In genomic region chr14:60272177-60272576, GRCh38 we compare ENCODE assay signal across 19 cellular contexts. TPM values are rescaled to one million over a fixed set of nuclear protein-coding genes. Genes with fewer than 3 reads are reported as not detected.
DNase-seq lines count a peak whose midpoint lies in the region; ATAC-seq, FAIRE-seq and TF ChIP-seq lines count a peak whose summit lies in the region.
"Had no signal": no experiment of that assay in that cellular context is flagged by ENCODE, and none has a peak within 500 bp of the region (broad histone marks: within the 10 kb centered on the region; RNA-seq: fewer than 3 reads in every experiment).

No MANE protein-coding gene starts in this region.

- intact Hi-C loops in GM12878 (cut with micrococcal nuclease; ENCODE audit: unreplicated experiment) = no loop called here
- intact Hi-C loops in left lung (cut with DNase I) = no loop called here

- peaks cover 0 to 7% of the 10 kb centered on the region in 2 experiments; a peak in 2 of 4 replicates for H3K36me3 ChIP-seq in GM12878 (ENCODE audit: control insufficient read depth in 2 of 2, insufficient read depth in 2 of 2, low read length in 1 of 2)
- no peaks in the 10 kb centered on the region for H3K36me3 ChIP-seq in neural progenitor cell
- no peaks in the 10 kb centered on the region for H3K36me3 ChIP-seq in left lung

- H3K36me3 Mint-ChIP-seq in neural progenitor cell = peaks cover 41% of the 10 kb centered on the region

- SMC1A ChIA-PET in GM12878 (lab: Charles Lee; ENCODE audit: uncharacterized antibody, unreplicated experiment) = interaction anchor here (0.8 to 4.8 kb wide), 5 partner anchors 7 to 60 kb away, joined by 3 to 27 read pairs (median 3); no protein-coding TSS in a partner anchor

- in situ Hi-C loops in GM12878 (cut with MboI) = no loop called here

- TF ChIP-seq POLR2A in GM12878 (IDR thresholded peaks at IDR 0.05; ENCODE audit: low read depth, low read length) = no peak

- no peak for FAIRE-seq in GM12878 (lab: Jason Lieb, UNC)

- H3K4me3 ChIP-seq in Jurkat, Clone E6-1 (ENCODE audit: low read length) = no peak overlapping the region
- no peak overlapping the region for H3K4me3 ChIP-seq in GM12878
- H3K4me3 ChIP-seq in neural progenitor cell = no peak overlapping the region
- H3K4me3 ChIP-seq in left lung = no peak overlapping the region

- no peak overlapping the region for H3K4me3 Mint-ChIP-seq in neural progenitor cell

- no peak for TF ChIP-seq RAD21 in GM12878 (IDR thresholded peaks at IDR 0.05; ENCODE audit: insufficient read depth, low read depth, low read length)

- BruUV-seq in GM12878 (replicated peaks; lab: Mats Ljungman, UMichigan) = no TSS peak

- 92% methylated on average over 2 of the region's 2 CpGs for WGBS in GM12878 (ENCODE audit: insufficient coverage, insufficient replicate concordance, low lambda C conversion rate, missing lambda C conversion rate)

- H3K4me1 ChIP-seq in GM12878 (ENCODE audit: control insufficient read depth, insufficient read depth, low read length) (peaks cover 8% of the 10 kb centered on the region), neural progenitor cell (no peaks in the 10 kb centered on the region), left lung (peaks cover 0 to 43% of the 10 kb centered on the region in 2 donors)

- no peak for TF ChIP-seq EP300 in GM12878 (IDR thresholded peaks at IDR 0.05; ENCODE audit: borderline replicate concordance in 1 of 2, control insufficient read depth in 1 of 2, low read depth in 2 of 2, low read length in 2 of 2)

- peaks cover 2% of the 10 kb centered on the region for H3K27me3 Mint-ChIP-seq in neural progenitor cell (ENCODE audit: insufficient read depth, low read depth)
- H3K27me3 Mint-ChIP-seq: CD4-positive, CD25-positive, alpha-beta regulatory T cell had no signal

- H3K27ac ChIP-seq in C4-2B = peak overlapping the region; percentile 37; the same call in 1 of the 2 replicates
- no peak overlapping the region for H3K27ac ChIP-seq in GM12878 (ENCODE audit: control insufficient read depth, insufficient read depth)
- H3K27ac ChIP-seq in neural progenitor cell = no peak overlapping the region
- no peak overlapping the region for H3K27ac ChIP-seq in caudate nucleus (ENCODE audit: low read depth, low read length)
- no peak overlapping the region for H3K27ac ChIP-seq in left lung

- H2AFZ ChIP-seq in GM12878 (ENCODE audit: control insufficient read depth, low read depth, low read length) (no peak overlapping the region), neural progenitor cell (replicated peaks) (no peak overlapping the region)

- TF ChIP-seq CTCF in C4-2B (conservative IDR thresholded peaks at IDR 0.05) (no peak; the same call in 1 of the 2 replicates), GM12878 (IDR thresholded peaks at IDR 0.05 in 2 of 3, conservative IDR thresholded peaks at IDR 0.05 in 1 of 3; ENCODE audit: control insufficient read depth in 2 of 3, extremely low read depth in 1 of 3, insufficient read depth in 1 of 3, low read depth in 3 of 3, low read length in 3 of 3) (no peak), neural progenitor cell (IDR thresholded peaks at IDR 0.05) (peak; percentile 22), left lung (IDR thresholded peaks at IDR 0.05) (no peak)

- H3K9me3 ChIP-seq in GM12878 (replicated peaks; ENCODE audit: control insufficient read depth, insufficient read depth, low read length) (peaks cover 3% of the 10 kb centered on the region; the same call in 2 of the 3 replicates), neural progenitor cell (ENCODE audit: low read depth) (no peaks in the 10 kb centered on the region), left lung (no peaks in the 10 kb centered on the region)
- H3K9me3 ChIP-seq: Caco-2 had no signal

- H4K20me1 ChIP-seq in GM12878 (ENCODE audit: control insufficient read depth, insufficient read depth) (no peaks in the 10 kb centered on the region), neural progenitor cell (ENCODE audit: low read depth) (peaks cover 29% of the 10 kb centered on the region)

- CTCF ChIA-PET in GM12878 (lab: Yijun Ruan, JAX) = interaction anchor here (0.7 to 1.2 kb wide), 3 partner anchors 14 to 60 kb away, joined by 3 to 5 read pairs (median 3); no protein-coding TSS in a partner anchor

- no peak overlapping the region for H3K4me2 ChIP-seq in GM12878 (ENCODE audit: control insufficient read depth, insufficient read depth)
- no peak overlapping the region for H3K4me2 ChIP-seq in neural progenitor cell

- DNase-seq in Jurkat, Clone E6-1 (ENCODE audit: low read depth, low spot score) = peak; percentile 22
- DNase-seq in GM12878 (ENCODE audit: low read depth, low spot score) (no peak), neural progenitor cell (ENCODE audit: low spot score) (no peak), NCI-H146 treated with DMSO at 0.1 percent for 48 hours (lab: John Stamatoyannopoulos, UW; ENCODE audit: unreplicated experiment) (no peak), caudate nucleus (lab: John Stamatoyannopoulos, UW) (no peak), left lung (no peak)
- no peak for DNase-seq in activated effector memory CD4-positive, alpha-beta T cell treated with anti-CD3 and anti-CD28 coated beads, Interleukin-2, amount 50 U/mL, for 16 hours
- DNase-seq: ACHN; AML-193; Caco-2; CD4-positive, CD25-positive, alpha-beta regulatory T cell; H7; KBM-7; NCI-H1436; NCI-H2081; NCI-H2227 treated with DMSO at 0.1 percent for 48 hours; NCI-H524; SHP77 treated with DMSO at 0.1 percent for 48 hours had no signal

- POLR2A ChIA-PET in GM12878 (lab: Charles Lee) = interaction anchor here (0.5 to 0.6 kb wide), 2 partner anchors 17 to 177 kb away, joined by 3 read pairs; no protein-coding TSS in a partner anchor

- ATAC-seq in GM12878 = 0 out of 3 replicates have a peak, but pooled peaks have one; percentile 16
- no peak for ATAC-seq in left lung

- H3K9me3 Mint-ChIP-seq in neural progenitor cell = peaks cover 58% of the 10 kb centered on the region

- H3K27me3 ChIP-seq in GM12878 (replicated peaks in 1 of 2; ENCODE audit: control insufficient read depth in 2 of 2, insufficient read depth in 2 of 2, low read length in 1 of 2) (no peaks in the 10 kb centered on the region), neural progenitor cell (no peaks in the 10 kb centered on the region), left lung (no peaks in the 10 kb centered on the region)

- H3K4me1 Mint-ChIP-seq in neural progenitor cell = no peaks in the 10 kb centered on the region

- H3F3A ChIP-seq in neural progenitor cell (ENCODE audit: low read depth) = no peaks in the 10 kb centered on the region

- H3K9ac ChIP-seq in GM12878 (ENCODE audit: control insufficient read depth, insufficient read depth, low read length) (no peak overlapping the region), neural progenitor cell (no peak overlapping the region)

- H3K27ac Mint-ChIP-seq in neural progenitor cell = no peak overlapping the region
- H3K27ac Mint-ChIP-seq: CD4-positive, CD25-positive, alpha-beta regulatory T cell had no signal

- H3K79me2 ChIP-seq in GM12878 (ENCODE audit: control insufficient read depth, insufficient read depth, low read length) (peaks cover 76% of the 10 kb centered on the region), neural progenitor cell (ENCODE audit: low read depth) (peaks cover 100% of the 10 kb centered on the region)

- RAD21 ChIA-PET in GM12878 (lab: Charles Lee; ENCODE audit: unreplicated experiment) = no interaction called here

TF ChIP-seq in GM12878, 131 proteins besides CTCF, POLR2A, EP300 and RAD21 (continues in another document):
- TF ChIP-seq RB1 (IDR thresholded peaks at IDR 0.05; ENCODE audit: borderline replicate concordance) = no peak
- no peak for TF ChIP-seq HDAC2 (IDR thresholded peaks at IDR 0.05)
- no peak for TF ChIP-seq ZNF622 (IDR thresholded peaks at IDR 0.05)
- no peak for TF ChIP-seq BMI1 (IDR thresholded peaks at IDR 0.05; ENCODE audit: borderline replicate concordance)
- peak; percentile 23; the same call in 1 of the 2 replicates for TF ChIP-seq POLR2AphosphoS5 (IDR thresholded peaks at IDR 0.05; ENCODE audit: low read length)
- no peak for TF ChIP-seq E2F4 (IDR thresholded peaks at IDR 0.05; ENCODE audit: low read depth, low read length)
- no peak for TF ChIP-seq BHLHE40 (IDR thresholded peaks at IDR 0.05; ENCODE audit: borderline replicate concordance in 1 of 2, low read depth in 2 of 2, low read length in 1 of 2)

RNA-seq across cellular contexts. Expression of gene PPM1A, which starts 23.2 kb away (rescaled TPM):
- 38.7 TPM for polyA plus RNA-seq in Jurkat, Clone E6-1 (2012; ENCODE audit: insufficient read depth, insufficient read length)
- 212 and 214 TPM in 2 replicates for total RNA-seq in GM12878 (2013; cell fraction: nucleolus; rRNA removed)
- total RNA-seq in GM12878 (2014; rRNA removed) (16.8 and 25.3 TPM in 2 replicates), GM12878 (2014; rRNA removed; fragmentation: Illumina TruSeq; extraction: Trizol) (35.1 and 35.3 TPM in 2 replicates), GM12878 (2021) (66.2 and 73.1 TPM in 2 replicates), neural progenitor cell (ENCODE audit: low replicate concordance) (35.2 and 55.0 TPM in 2 replicates), left lung (10 to 100 TPM; 54.1 to 56.2 TPM)
- 48.8 TPM for polyA plus RNA-seq in GM12878 (2011; ENCODE audit: low read depth)
- polyA plus RNA-seq in GM12878 (2011; rRNA removed) (124 and 181 TPM in 2 replicates), GM12878 (2014; fragmentation: Illumina TruSeq; extraction: Trizol) (55.7 and 77.5 TPM in 2 replicates), GM12878 (2014; fragmentation: Nextera tagmentation; extraction: Ambion mirVana) (10 to 100 TPM; 49.0 to 58.6 TPM), GM12878 (2014; rRNA removed) (40.3 and 45.0 TPM in 2 replicates), GM12878 (2016; fragmentation: Nextera tagmentation; extraction: Ambion mirVana) (10 to 100 TPM; 29.0 to 29.8 TPM)
- polyA plus RNA-seq in GM12878 (2011; cell fraction: cytosol; rRNA removed) = 29.7 and 36.5 TPM in 2 replicates
- 131 and 153 TPM in 2 replicates for polyA plus RNA-seq in GM12878 (2011; cell fraction: nucleus; rRNA removed)
- 60.8 and 61.6 TPM in 2 replicates for polyA plus RNA-seq in GM12878 (2012)
- 140 and 261 TPM in 2 replicates for polyA minus RNA-seq in GM12878 (2011; rRNA and poly(A)+ RNA removed)
- polyA minus RNA-seq in GM12878 (2011; cell fraction: cytosol; rRNA and poly(A)+ RNA removed) = 37.6 and 52.6 TPM in 2 replicates
- polyA minus RNA-seq in GM12878 (2011; cell fraction: nucleus; rRNA and poly(A)+ RNA removed) = 44.7 and 63.4 TPM in 2 replicates
